Comparison of ENCODE assay signal across 10 cellular contexts in the genomic region with DNA sequence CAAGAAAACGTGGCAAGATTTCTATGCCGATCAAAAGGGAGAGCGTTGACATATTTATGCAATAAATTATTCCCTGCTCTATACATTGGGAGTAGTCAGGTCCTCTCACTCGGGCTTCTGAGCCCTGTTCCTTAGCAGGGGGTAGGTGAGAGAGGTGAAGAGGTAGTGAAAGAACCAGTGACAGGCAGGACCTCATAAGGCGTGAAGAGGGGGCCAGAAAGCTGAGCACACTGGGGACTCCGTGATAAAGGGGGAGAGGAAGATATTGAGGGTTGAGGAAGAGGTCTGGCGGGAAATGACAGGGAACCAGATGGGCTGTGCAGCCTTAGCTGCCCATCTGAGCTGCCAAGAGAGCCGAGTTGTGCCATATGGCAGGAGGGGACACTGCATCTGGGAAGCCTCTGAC. TPM values are rescaled to one million over a fixed set of nuclear protein-coding genes. Genes with fewer than 3 reads are reported as not detected.
DNase-seq lines count a peak whose midpoint lies in the region; ATAC-seq and TF ChIP-seq lines count a peak whose summit lies in the region.
"Had no signal": no experiment of that assay in that cellular context is flagged by ENCODE, and none has a peak within 500 bp of the region (broad histone marks: within the 10 kb centered on the region; RNA-seq: fewer than 3 reads in every experiment).

No MANE protein-coding gene starts in this region.

- H4K20me1 ChIP-seq in neural progenitor cell (ENCODE audit: low read depth) = peaks cover 29% of the 10 kb centered on the region

- intact Hi-C loops in Caco-2 (cut with micrococcal nuclease; ENCODE audit: unreplicated experiment) = loop anchor here (1.0 to 10.0 kb wide), 3 partner anchors 14 to 231 kb away; partner anchors contain the start of genes DHX29 and MTREX

- H3K36me3 Mint-ChIP-seq in Caco-2 (ENCODE audit: insufficient read depth, unreplicated experiment) (peaks cover 6% of the 10 kb centered on the region), neural progenitor cell (no peaks in the 10 kb centered on the region)

- H3K27me3 Mint-ChIP-seq in Caco-2 (ENCODE audit: insufficient read depth, unreplicated experiment) (peaks cover 22% of the 10 kb centered on the region), neural progenitor cell (ENCODE audit: insufficient read depth, low read depth) (peaks cover 51% of the 10 kb centered on the region)

- no peak overlapping the region for H3K27ac Mint-ChIP-seq in Caco-2 (ENCODE audit: unreplicated experiment)
- no peak overlapping the region for H3K27ac Mint-ChIP-seq in neural progenitor cell

- H3K9ac ChIP-seq in neural progenitor cell = no peak overlapping the region

- H2AFZ ChIP-seq in neural progenitor cell (replicated peaks) = peak overlapping the region; percentile 98

- H3K4me1 Mint-ChIP-seq in Caco-2 (ENCODE audit: low read depth, unreplicated experiment) (peaks cover 13% of the 10 kb centered on the region), neural progenitor cell (peaks cover 19% of the 10 kb centered on the region)

- no peak for TF ChIP-seq CTCF in Caco-2 (IDR thresholded peaks at IDR 0.05; ENCODE audit: insufficient read depth in 1 of 2, low read depth in 1 of 2, low read length in 1 of 2, severe bottlenecking in 1 of 2, unreplicated experiment in 1 of 2)
- TF ChIP-seq CTCF in neural progenitor cell (IDR thresholded peaks at IDR 0.05) = no peak
- TF ChIP-seq CTCF in foreskin keratinocyte (conservative IDR thresholded peaks at IDR 0.05) = no peak

- BruUV-seq in Caco-2 (replicated peaks; lab: Mats Ljungman, UMichigan) = no TSS peak

- H3K4me3 ChIP-seq in Caco-2 (ENCODE audit: low read depth, low read length) (peak overlapping the region; percentile 41), MG63 (peak overlapping the region; percentile 49), neural progenitor cell (peak overlapping the region; percentile 57)

- H3K79me2 ChIP-seq in neural progenitor cell (ENCODE audit: low read depth) = no peaks in the 10 kb centered on the region

- no peak for DNase-seq in Caco-2
- DNase-seq in MG63 = no peak
- DNase-seq in cerebellar cortex (ENCODE audit: low spot score) = peak; percentile 64
- peak; percentile 28 for DNase-seq in neural progenitor cell (ENCODE audit: low spot score)
- DNase-seq in NCI-H748 treated with DMSO at 0.1 percent for 48 hours (lab: John Stamatoyannopoulos, UW) = no peak
- DNase-seq in GM03348 (ENCODE audit: low spot score) = no peak
- no peak for DNase-seq in foreskin keratinocyte

- peak overlapping the region; percentile 96 for H3K4me2 ChIP-seq in neural progenitor cell

- H3K36me3 ChIP-seq in Caco-2 (ENCODE audit: control insufficient read depth, insufficient read depth, low read length) (no peaks in the 10 kb centered on the region), MG63 (no peaks in the 10 kb centered on the region), neural progenitor cell (no peaks in the 10 kb centered on the region)

- H3K9me3 ChIP-seq in Caco-2 (no peaks in the 10 kb centered on the region), MG63 (no peaks in the 10 kb centered on the region), neural progenitor cell (ENCODE audit: low read depth) (no peaks in the 10 kb centered on the region)

- H3K4me1 ChIP-seq in Caco-2 (peaks cover 11% of the 10 kb centered on the region), neural progenitor cell (peaks cover 13% of the 10 kb centered on the region), foreskin keratinocyte (no peaks in the 10 kb centered on the region)

- no peak overlapping the region for H3K27ac ChIP-seq in neural progenitor cell
- no peak overlapping the region for H3K27ac ChIP-seq in foreskin keratinocyte

- H3K27me3 ChIP-seq in Caco-2 (replicated peaks; ENCODE audit: control insufficient read depth, insufficient read depth, low read length) = peaks cover 3% of the 10 kb centered on the region
- H3K27me3 ChIP-seq in MG63 = no peaks in the 10 kb centered on the region; the same call in 1 of the 2 replicates
- H3K27me3 ChIP-seq in neural progenitor cell = peaks cover 88% of the 10 kb centered on the region
- peaks cover 54% of the 10 kb centered on the region for H3K27me3 ChIP-seq in foreskin keratinocyte

- CTCF ChIA-PET in Caco-2 (lab: Charles Lee) = interaction anchor here (1.5 kb wide), 1 partner anchor 60 kb away, joined by 4 read pairs; no protein-coding TSS in a partner anchor

- H3F3A ChIP-seq in neural progenitor cell (ENCODE audit: low read depth) = peaks cover 37% of the 10 kb centered on the region

- POLR2A ChIA-PET in Caco-2 (lab: Charles Lee) = no interaction called here

- H3K9me3 Mint-ChIP-seq in Caco-2 (ENCODE audit: unreplicated experiment) (no peaks in the 10 kb centered on the region), neural progenitor cell (no peaks in the 10 kb centered on the region)

- ATAC-seq in GM21367 (IDR thresholded peaks at IDR 0.05; ENCODE audit: unreplicated experiment) (peak; percentile 9), foreskin keratinocyte (no peak)

- peak overlapping the region; percentile 89 for H3K4me3 Mint-ChIP-seq in Caco-2 (ENCODE audit: unreplicated experiment)
- H3K4me3 Mint-ChIP-seq in neural progenitor cell = peak overlapping the region; percentile 83

RNA-seq across cellular contexts. Expression of gene CDC20B, which starts 0.7 kb away (rescaled TPM):
- total RNA-seq in Caco-2 (2022) (not detected in 2 replicates), neural progenitor cell (ENCODE audit: low replicate concordance) (not detected in 2 replicates), foreskin keratinocyte (not detected in 2 replicates)
- not detected in 2 replicates for total RNA-seq in MG63 (2014; rRNA removed; shearing (Covaris generic); ENCODE audit: low replicate concordance)
- polyA plus RNA-seq in foreskin keratinocyte = not detected in 2 replicates
- total RNA-seq: M059J, renal cortical epithelial cell had no signal

RNA-seq across cellular contexts. Expression of gene GPX8, which starts 13.7 kb away (rescaled TPM):
- total RNA-seq in Caco-2 (2022) (18.8 and 18.9 TPM in 2 replicates), neural progenitor cell (ENCODE audit: low replicate concordance) (84.3 and 132 TPM in 2 replicates), foreskin keratinocyte (47.2 and 63.1 TPM in 2 replicates)
- 40.7 and 59.3 TPM in 2 replicates for total RNA-seq in MG63 (2014; rRNA removed; shearing (Covaris generic); ENCODE audit: low replicate concordance)
- polyA plus RNA-seq in foreskin keratinocyte = 44.5 and 49.1 TPM in 2 replicates

RNA-seq across cellular contexts. Expression of gene MCIDAS, which starts 53.4 kb away (rescaled TPM):
- 1.9 and 2.0 TPM in 2 replicates for total RNA-seq in Caco-2 (2022)
- total RNA-seq in MG63 (2014; rRNA removed; shearing (Covaris generic); ENCODE audit: low replicate concordance) = 7.1 TPM in 1 of 2 replicates, not detected in the other
- total RNA-seq in neural progenitor cell (ENCODE audit: low replicate concordance) = not detected in 2 replicates
- total RNA-seq in foreskin keratinocyte = 0.10 TPM in 1 of 2 replicates, not detected in the other
- 0.02 TPM in 1 of 2 replicates, not detected in the other for polyA plus RNA-seq in foreskin keratinocyte

RNA-seq across cellular contexts. Expression of gene CCNO, which starts 59.7 kb away (rescaled TPM):
- total RNA-seq in Caco-2 (2022) = 3.1 and 3.9 TPM in 2 replicates
- total RNA-seq in MG63 (2014; rRNA removed; shearing (Covaris generic); ENCODE audit: low replicate concordance) = 0.39 and 0.89 TPM in 2 replicates
- 0.93 TPM in 1 of 2 replicates, not detected in the other for total RNA-seq in neural progenitor cell (ENCODE audit: low replicate concordance)
- total RNA-seq in foreskin keratinocyte = 0.42 and 1.9 TPM in 2 replicates
- 0.93 and 2.9 TPM in 2 replicates for polyA plus RNA-seq in foreskin keratinocyte

Comparison
In these comparisons a context has a peak if more than half of its experiments do, and no peak if none do; other contexts are left out.
1. DNase-seq: peak in cerebellar cortex (single experiment) and neural progenitor cell (single experiment); none in Caco-2 (0 of 2), MG63 (single experiment), NCI-H748 treated with DMSO at 0.1 percent for 48 hours (single experiment), GM03348 (single experiment) and foreskin keratinocyte (0 of 2).
2. Peak in every context shown above with its lines, with median percentiles within 50 percentile points of each other: H3K4me3 ChIP-seq.